2 cellular contexts compared by ENCODE assay signal in genomic region chr1:64928325-64928724, GRCh38.
TF ChIP-seq lines count a peak whose summit lies in the region.

No MANE protein-coding gene starts in this region.

TF ChIP-seq in GM23338, 12 proteins besides CTCF, POLR2A, EP300 and RAD21 (continued from another document):
- TF ChIP-seq REST (IDR thresholded peaks at IDR 0.05; ENCODE audit: unreplicated experiment) (no peak), ZNF331 (CRISPR knock-in tag; IDR thresholded peaks at IDR 0.05; ENCODE audit: low read depth) (no peak), CREB1 (CRISPR knock-in tag; IDR thresholded peaks at IDR 0.05; ENCODE audit: low read depth) (no peak), EZH2phosphoT487 (IDR thresholded peaks at IDR 0.05; ENCODE audit: unreplicated experiment) (no peak), EZH2 (IDR thresholded peaks at IDR 0.05; ENCODE audit: low read depth, unreplicated experiment) (no peak), NANOG (IDR thresholded peaks at IDR 0.05; ENCODE audit: borderline replicate concordance) (no peak), JUNB (IDR thresholded peaks at IDR 0.05; ENCODE audit: unreplicated experiment) (no peak), ZNF114 (CRISPR knock-in tag; IDR thresholded peaks at IDR 0.05) (no peak), ZNF462 (CRISPR knock-in tag; IDR thresholded peaks at IDR 0.05) (no peak), STAT1 (IDR thresholded peaks at IDR 0.05; ENCODE audit: unreplicated experiment) (no peak), ETS1 (IDR thresholded peaks at IDR 0.05) (no peak)

TF ChIP-seq in WTC11, 78 proteins besides CTCF, POLR2A, EP300 and RAD21 (continued from another document):
- TF ChIP-seq ZNF281 (CRISPR knock-in tag; IDR thresholded peaks at IDR 0.05) (no peak), CBFB (CRISPR knock-in tag; IDR thresholded peaks at IDR 0.05; ENCODE audit: low read depth) (no peak), ZNF512 (CRISPR knock-in tag; IDR thresholded peaks at IDR 0.05; ENCODE audit: borderline replicate concordance) (no peak), ZBTB43 (CRISPR knock-in tag; IDR thresholded peaks at IDR 0.05) (no peak), NFATC4 (CRISPR knock-in tag; IDR thresholded peaks at IDR 0.05) (no peak), JAZF1 (CRISPR knock-in tag; IDR thresholded peaks at IDR 0.05) (no peak), NR1H2 (CRISPR knock-in tag; IDR thresholded peaks at IDR 0.05) (no peak), MYBL2 (CRISPR knock-in tag; IDR thresholded peaks at IDR 0.05) (no peak), ESRRA (CRISPR knock-in tag; IDR thresholded peaks at IDR 0.05; ENCODE audit: borderline replicate concordance) (no peak)
- TF ChIP-seq, protein P1, sequence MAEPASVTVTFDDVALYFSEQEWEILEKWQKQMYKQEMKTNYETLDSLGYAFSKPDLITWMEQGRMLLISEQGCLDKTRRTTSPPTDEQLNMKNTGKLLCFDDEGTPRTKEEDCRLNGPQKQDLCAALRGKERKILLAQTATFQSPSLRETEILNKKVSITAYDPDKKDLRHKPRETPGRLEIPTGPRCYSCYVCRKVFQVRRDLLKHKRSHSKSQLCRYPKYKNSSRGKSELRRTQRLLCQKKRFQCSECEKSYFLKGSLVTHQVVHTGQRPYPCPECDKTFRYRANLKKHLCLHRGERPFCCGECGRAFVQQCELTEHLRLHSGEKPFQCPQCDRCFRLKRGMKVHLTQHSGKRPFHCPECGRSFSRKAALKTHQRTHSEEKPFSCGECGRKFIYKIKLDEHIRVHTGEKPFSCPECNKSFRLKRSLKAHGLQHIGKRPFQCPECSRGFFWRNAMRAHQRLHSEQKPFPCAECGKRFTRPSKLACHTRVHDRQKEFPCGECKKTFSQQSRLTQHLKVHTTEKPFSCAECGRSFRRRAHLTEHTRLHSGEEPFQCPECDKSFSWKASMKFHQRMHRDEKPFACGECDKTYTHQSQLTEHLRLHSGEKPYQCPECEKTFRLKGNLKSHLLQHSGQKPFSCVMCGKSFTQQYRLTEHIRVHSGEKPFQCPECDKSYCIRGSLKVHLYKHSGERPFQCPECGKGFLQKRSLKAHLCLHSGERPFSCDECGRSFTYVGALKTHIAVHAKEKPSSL (CRISPR knock-in tag; conservative IDR thresholded peaks at IDR 0.05) = no peak
